Comparison of ENCODE assay signal across 8 cellular contexts in genomic region chr6:42402184-42402583, GRCh38. TPM values are rescaled to one million over a fixed set of nuclear protein-coding genes. Genes with fewer than 3 reads are reported as not detected.
DNase-seq lines count a peak whose midpoint lies in the region; ATAC-seq, FAIRE-seq and TF ChIP-seq lines count a peak whose summit lies in the region.

No MANE protein-coding gene starts in this region.

- H3K79me1 ChIP-seq in mesendoderm (ENCODE audit: low read length) = peaks cover 7% of the 10 kb centered on the region

- H3K36me3 ChIP-seq in esophagus squamous epithelium (no peaks in the 10 kb centered on the region), tibial nerve (no peaks in the 10 kb centered on the region), mesendoderm (ENCODE audit: control insufficient read depth, insufficient read depth, low read length) (no peaks in the 10 kb centered on the region)

- no peak overlapping the region for H3K9ac ChIP-seq in mesendoderm (ENCODE audit: low read length)

- H3K56ac ChIP-seq in mesendoderm (ENCODE audit: low read length) = no peak overlapping the region

- no peak for TF ChIP-seq EP300 in tibial nerve (IDR thresholded peaks at IDR 0.05)

- H3K27ac ChIP-seq in esophagus squamous epithelium = peak overlapping the region; percentile 83 to 90 (median 84)
- H3K27ac ChIP-seq in tibial nerve = no peak overlapping the region
- H3K27ac ChIP-seq in mesendoderm (ENCODE audit: low read depth, low read length) = no peak overlapping the region

- 26 to 30% methylated on average over 5 of the region's 5 CpGs for WGBS in esophagus squamous epithelium, 2 donors
- 75 to 83% methylated on average over 5 of the region's 5 CpGs for WGBS in tibial nerve, 2 donors
- WGBS in mesendoderm (ENCODE audit: extremely low coverage, insufficient coverage, low lambda C conversion rate) = no CpG with 5 or more reads among the region's 5 CpGs

- peak; percentile 95 for ATAC-seq in HG02610 (IDR thresholded peaks at IDR 0.05; ENCODE audit: unreplicated experiment)

- no peak overlapping the region for H4K5ac ChIP-seq in mesendoderm (ENCODE audit: low read length)

- no peaks in the 10 kb centered on the region for H3K79me2 ChIP-seq in mesendoderm (ENCODE audit: control insufficient read depth, insufficient read depth, low read length)

- no peak overlapping the region for H2BK15ac ChIP-seq in mesendoderm (replicated peaks; ENCODE audit: low read depth)

- H3K9me3 ChIP-seq in esophagus squamous epithelium (no peaks in the 10 kb centered on the region), tibial nerve (no peaks in the 10 kb centered on the region)

- DNase-seq in GM12891 (ENCODE audit: insufficient read length, low spot score) (peak; percentile 32), T-helper 2 cell (peak in 3 of 5 experiments; percentile 16 to 93 (median 42)), esophagus squamous epithelium (lab: John Stamatoyannopoulos, UW) (no peak), tibial nerve (ENCODE audit: low spot score in 2 of 2) (no peak), DMS153 treated with DMSO at 0.1 percent for 48 hours (lab: John Stamatoyannopoulos, UW; ENCODE audit: unreplicated experiment) (no peak), mesendoderm (no peak), superior temporal gyrus (ENCODE audit: extremely low spot score) (no peak)

- TF ChIP-seq POLR2A in GM12891 (IDR thresholded peaks at IDR 0.05; ENCODE audit: low read depth, low read length) (no peak), esophagus squamous epithelium (IDR thresholded peaks at IDR 0.05) (no peak), tibial nerve (IDR thresholded peaks at IDR 0.05) (no peak)

- TF ChIP-seq CTCF in esophagus squamous epithelium (IDR thresholded peaks at IDR 0.05) (no peak), tibial nerve (IDR thresholded peaks at IDR 0.05) (no peak)

- no peak overlapping the region for H2AK5ac ChIP-seq in mesendoderm (ENCODE audit: low read length)

- H3K4me2 ChIP-seq in mesendoderm (ENCODE audit: low read length) = no peak overlapping the region

- intact Hi-C loops in esophagus squamous epithelium (cut with DNase I) = no loop called here

- H3K23ac ChIP-seq in mesendoderm (ENCODE audit: low read length) = no peak overlapping the region

- peak; percentile 62 for FAIRE-seq in GM12891 (lab: Jason Lieb, UNC)

- H2BK5ac ChIP-seq in mesendoderm (ENCODE audit: low read length) = no peak overlapping the region

- H3K27me3 ChIP-seq in esophagus squamous epithelium = no peaks in the 10 kb centered on the region
- no peaks in the 10 kb centered on the region for H3K27me3 ChIP-seq in tibial nerve
- H3K27me3 ChIP-seq in mesendoderm (ENCODE audit: insufficient read depth, low read length, poor library complexity) = no peaks in the 10 kb centered on the region

- no peak overlapping the region for H4K8ac ChIP-seq in mesendoderm (ENCODE audit: low read depth, low read length)

- no peak overlapping the region for H3K4ac ChIP-seq in mesendoderm (ENCODE audit: low read depth, low read length)

- H3K4me1 ChIP-seq in esophagus squamous epithelium = peaks cover 40 to 85% (median 58%) of the 10 kb centered on the region in 3 donors
- peaks cover 0 to 26% (median 16%) of the 10 kb centered on the region in 4 donors for H3K4me1 ChIP-seq in tibial nerve
- peaks cover 9% of the 10 kb centered on the region for H3K4me1 ChIP-seq in mesendoderm (ENCODE audit: control insufficient read depth, low read depth, low read length)

- H3K18ac ChIP-seq in mesendoderm (ENCODE audit: low read length) = no peak overlapping the region

- H3K4me3 ChIP-seq in esophagus squamous epithelium (peak overlapping the region in 1 of 4 donors; percentile 21), tibial nerve (no peak overlapping the region), mesendoderm (ENCODE audit: low read length) (no peak overlapping the region)

- no peak overlapping the region for H2BK120ac ChIP-seq in mesendoderm (ENCODE audit: low read depth, low read length)

TF ChIP-seq in GM12891, 5 proteins besides CTCF, POLR2A, EP300 and RAD21:
- TF ChIP-seq POU2F2 (IDR thresholded peaks at IDR 0.05; ENCODE audit: low read depth, low read length) = peak; percentile 68; the same call in 1 of the 2 replicates
- TF ChIP-seq TAF1 (IDR thresholded peaks at IDR 0.05; ENCODE audit: low read depth, low read length) = no peak

RNA-seq across cellular contexts. Expression of gene TRERF1, which starts 49.5 kb away (rescaled TPM):
- polyA plus RNA-seq in GM12891 (2012; ENCODE audit: low read depth, missing spikeins) = 3.5 TPM
- total RNA-seq in esophagus squamous epithelium = 10 to 100 TPM in 3 of 4 donors, 1 to 10 TPM in 1; 5.5 to 13.8 (median 11.5) TPM
- 1 to 10 TPM; 4.2 to 7.2 (median 4.9) TPM for total RNA-seq in tibial nerve
- 4.7 TPM for polyA plus RNA-seq in mesendoderm (2013, experiment 1 of 2)
- 5.2 TPM for polyA plus RNA-seq in mesendoderm (2013, experiment 2 of 2)

Comparison
In these comparisons a context has a peak if more than half of its experiments do, and no peak if none do; other contexts are left out.
1. DNase-seq: peak in GM12891 (single experiment) and T-helper 2 cell (3 of 5); none in esophagus squamous epithelium (single experiment), tibial nerve (0 of 2), DMS153 treated with DMSO at 0.1 percent for 48 hours (single experiment), mesendoderm (single experiment) and superior temporal gyrus (single experiment).
2. H3K27ac ChIP-seq: peak in esophagus squamous epithelium (4 of 4); none in tibial nerve (0 of 4) and mesendoderm (single experiment).